ENCODE assay signal across 24 cellular contexts in the genomic region with DNA sequence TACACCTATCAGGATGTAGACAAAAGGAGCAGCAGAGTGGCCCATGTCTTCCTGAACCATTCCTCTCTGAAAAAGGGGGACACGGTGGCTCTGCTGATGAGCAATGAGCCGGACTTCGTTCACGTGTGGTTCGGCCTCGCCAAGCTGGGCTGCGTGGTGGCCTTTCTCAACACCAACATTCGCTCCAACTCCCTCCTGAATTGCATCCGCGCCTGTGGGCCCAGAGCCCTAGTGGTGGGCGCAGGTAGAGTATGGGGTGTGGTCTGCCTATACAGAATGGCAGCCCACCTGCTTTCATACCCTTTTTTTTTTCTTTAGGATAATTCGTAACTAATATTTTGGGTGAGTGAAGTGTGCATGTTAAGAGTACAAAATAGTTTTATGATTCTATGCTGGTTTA. TPM values are rescaled to one million over a fixed set of nuclear protein-coding genes. Genes with fewer than 3 reads are reported as not detected.
A peak's percentile ranks its signal among the peaks of the same experiment; 100 is the strongest.
DNase-seq lines count a peak whose midpoint lies in the region; ATAC-seq, FAIRE-seq and TF ChIP-seq lines count a peak whose summit lies in the region.
"Had no signal": no experiment of that assay in that cellular context is flagged by ENCODE, and none has a peak within 500 bp of the region (broad histone marks: within the 10 kb centered on the region; RNA-seq: fewer than 3 reads in every experiment).

No MANE protein-coding gene starts in this region.

- H3K27me3 Mint-ChIP-seq in WTC11 (ENCODE audit: low read depth), result peaks cover 37% of the 10 kb centered on the region

- CTCF ChIA-PET in WTC11 (lab: Charles Lee), result interaction anchor here (1.4 to 1.8 kb wide), 2 partner anchors 77 to 129 kb away, joined by 3 to 6 read pairs; a partner anchor contains a TSS

- peaks cover 1% of the 10 kb centered on the region for H3K36me3 Mint-ChIP-seq in WTC11
- H3K36me3 Mint-ChIP-seq: activated naive CD8-positive, alpha-beta T cell treated with anti-CD3 and anti-CD28 coated beads, Interleukin-2, amount 10 ng/mL, durations not matched to agents 7 days and 5 days had no signal

- no peaks in the 10 kb centered on the region for H4K20me1 ChIP-seq in keratinocyte (ENCODE audit: control insufficient read depth, extremely low read depth, insufficient read depth, low read length)
- H4K20me1 ChIP-seq: BLaER1 had no signal

- peak overlapping the region; percentile 69 for H3K4me3 Mint-ChIP-seq in WTC11
- H3K4me3 Mint-ChIP-seq: activated naive CD8-positive, alpha-beta T cell treated with anti-CD3 and anti-CD28 coated beads, Interleukin-2, amount 10 ng/mL, durations not matched to agents 7 days and 5 days had no signal

- no peak for FAIRE-seq in keratinocyte (lab: Jason Lieb, UNC)
- FAIRE-seq: GM18507 had no signal

- peak overlapping the region; percentile 52 for H3K4me3 ChIP-seq in cardiac muscle cell
- peak overlapping the region in 1 of 3 experiments; percentile 67 for H3K4me3 ChIP-seq in keratinocyte (ENCODE audit: control insufficient read depth in 2 of 3, extremely low read depth in 1 of 3, insufficient read depth in 2 of 3, low read depth in 1 of 3, low read length in 3 of 3)
- H3K4me3 ChIP-seq: BLaER1, body of pancreas, coronary artery had no signal

- POLR2A ChIA-PET in WTC11 (lab: Charles Lee), result no interaction called here

- peak overlapping the region; percentile 60 for H3K4me2 ChIP-seq in keratinocyte (ENCODE audit: control insufficient read depth, extremely low read depth, insufficient read depth, low read depth, low read length)
- H3K4me2 ChIP-seq: BLaER1 had no signal

- no peaks in the 10 kb centered on the region for H3K9me3 ChIP-seq in cardiac muscle cell (ENCODE audit: low read depth)
- H3K9me3 ChIP-seq in keratinocyte (ENCODE audit: control insufficient read depth, low read depth, low read length), result no peaks in the 10 kb centered on the region
- H3K9me3 ChIP-seq: body of pancreas, neutrophil, suprapubic skin had no signal

- H3K4me1 ChIP-seq in cardiac muscle cell (ENCODE audit: low read depth) (peaks cover 3% of the 10 kb centered on the region), keratinocyte (ENCODE audit: control insufficient read depth, extremely low read depth, insufficient read depth, low read length) (peaks cover 12% of the 10 kb centered on the region)
- H3K4me1 ChIP-seq: BLaER1, body of pancreas had no signal

- H3K79me2 ChIP-seq in keratinocyte (ENCODE audit: control insufficient read depth, insufficient read depth, low read length), result no peaks in the 10 kb centered on the region

- dilution Hi-C loops in keratinocyte (cut with MboI; ENCODE audit: extremely low pct_ligation_motif_present, low sequenced_read_pairs), result no loop called here

- H2AFZ ChIP-seq in keratinocyte (ENCODE audit: control insufficient read depth, low read length), result no peak overlapping the region

- H3K9me1 ChIP-seq in keratinocyte (ENCODE audit: control insufficient read depth, extremely low read depth, insufficient read depth, low read length), result no peaks in the 10 kb centered on the region

- in situ Hi-C loops in G401 (cut with HindIII; ENCODE audit: low sequenced_read_pairs), result no loop called here

- peaks cover 12% of the 10 kb centered on the region for H3K9me3 Mint-ChIP-seq in WTC11

- no peak overlapping the region for H3K27ac Mint-ChIP-seq in WTC11
- H3K27ac Mint-ChIP-seq: activated naive CD8-positive, alpha-beta T cell treated with anti-CD3 and anti-CD28 coated beads, Interleukin-2, amount 10 ng/mL, durations not matched to agents 7 days and 5 days had no signal

- H3K36me3 ChIP-seq in cardiac muscle cell (no peaks in the 10 kb centered on the region), keratinocyte (ENCODE audit: control insufficient read depth in 2 of 2, extremely low read depth in 1 of 2, insufficient read depth in 2 of 2, low read length in 2 of 2) (no peaks in the 10 kb centered on the region)
- H3K36me3 ChIP-seq: BLaER1, neutrophil, suprapubic skin had no signal

- no peak overlapping the region for H3K9ac ChIP-seq in keratinocyte (ENCODE audit: control insufficient read depth, extremely low read depth, insufficient read depth, low read length)
- H3K9ac ChIP-seq: BLaER1 had no signal

- peak; percentile 9 for DNase-seq in ELF-1 (ENCODE audit: low read depth, low spot score)
- peak; percentile 22 for DNase-seq in WTC11 (ENCODE audit: low spot score)
- DNase-seq in cardiac muscle cell (ENCODE audit: low read depth in 1 of 2, low spot score in 1 of 2), result no peak
- no peak for DNase-seq in keratinocyte (ENCODE audit: low read depth, low spot score)
- DNase-seq in MV-4-11 (lab: John Stamatoyannopoulos, UW), result no peak
- DNase-seq in G401 (ENCODE audit: low spot score), result no peak
- no peak for DNase-seq in GM20000 (ENCODE audit: low spot score)
- DNase-seq in midbrain (lab: John Stamatoyannopoulos, UW), result no peak
- DNase-seq: activated CD4-positive, alpha-beta T cell treated with anti-CD3 and anti-CD28 coated beads for 48 hours; activated naive CD8-positive, alpha-beta T cell treated with anti-CD3 and anti-CD28 coated beads, Interleukin-2, amount 10 ng/mL, durations not matched to agents 7 days and 5 days; body of pancreas; KBM-7; NCI-H2171; NCI-H69; retina; SHP77; stimulated activated CD4-positive, alpha-beta T cell treated with anti-CD3 and anti-CD28 coated beads, Interleukin-15, amount 100 ng/mL, for 24 hours had no signal

- peak; percentile 39 for ATAC-seq in WTC11
- ATAC-seq: body of pancreas had no signal

- TF ChIP-seq CTCF in WTC11 (IDR thresholded peaks at IDR 0.05) (no peak), cardiac muscle cell (IDR thresholded peaks at IDR 0.05; ENCODE audit: low read depth, low read length) (no peak), keratinocyte (optimal IDR thresholded peaks at IDR 0.05 in 1 of 3, IDR thresholded peaks at IDR 0.05 in 1 of 3, conservative IDR thresholded peaks at IDR 0.05 in 1 of 3; ENCODE audit: extremely low read depth in 1 of 3, insufficient read depth in 2 of 3, low read length in 3 of 3) (no peak), GM20000 (IDR thresholded peaks at IDR 0.05; ENCODE audit: extremely low read depth, missing control alignments) (no peak)

- no peak overlapping the region for H3K27ac ChIP-seq in cardiac muscle cell
- no peak overlapping the region for H3K27ac ChIP-seq in keratinocyte (ENCODE audit: control insufficient read depth, insufficient read depth, low read length)
- H3K27ac ChIP-seq: BLaER1, body of pancreas, coronary artery, neutrophil, suprapubic skin had no signal

- peaks cover 19% of the 10 kb centered on the region for H3K4me1 Mint-ChIP-seq in WTC11

- H3K27me3 ChIP-seq in cardiac muscle cell (no peaks in the 10 kb centered on the region), keratinocyte (ENCODE audit: control insufficient read depth, extremely low read depth, insufficient read depth, low read length) (peaks cover 10% of the 10 kb centered on the region)
- H3K27me3 ChIP-seq: BLaER1, body of pancreas had no signal

TF ChIP-seq in WTC11, 78 proteins besides CTCF, POLR2A, EP300 and RAD21 (continues in another document):
- TF ChIP-seq, protein P1, sequence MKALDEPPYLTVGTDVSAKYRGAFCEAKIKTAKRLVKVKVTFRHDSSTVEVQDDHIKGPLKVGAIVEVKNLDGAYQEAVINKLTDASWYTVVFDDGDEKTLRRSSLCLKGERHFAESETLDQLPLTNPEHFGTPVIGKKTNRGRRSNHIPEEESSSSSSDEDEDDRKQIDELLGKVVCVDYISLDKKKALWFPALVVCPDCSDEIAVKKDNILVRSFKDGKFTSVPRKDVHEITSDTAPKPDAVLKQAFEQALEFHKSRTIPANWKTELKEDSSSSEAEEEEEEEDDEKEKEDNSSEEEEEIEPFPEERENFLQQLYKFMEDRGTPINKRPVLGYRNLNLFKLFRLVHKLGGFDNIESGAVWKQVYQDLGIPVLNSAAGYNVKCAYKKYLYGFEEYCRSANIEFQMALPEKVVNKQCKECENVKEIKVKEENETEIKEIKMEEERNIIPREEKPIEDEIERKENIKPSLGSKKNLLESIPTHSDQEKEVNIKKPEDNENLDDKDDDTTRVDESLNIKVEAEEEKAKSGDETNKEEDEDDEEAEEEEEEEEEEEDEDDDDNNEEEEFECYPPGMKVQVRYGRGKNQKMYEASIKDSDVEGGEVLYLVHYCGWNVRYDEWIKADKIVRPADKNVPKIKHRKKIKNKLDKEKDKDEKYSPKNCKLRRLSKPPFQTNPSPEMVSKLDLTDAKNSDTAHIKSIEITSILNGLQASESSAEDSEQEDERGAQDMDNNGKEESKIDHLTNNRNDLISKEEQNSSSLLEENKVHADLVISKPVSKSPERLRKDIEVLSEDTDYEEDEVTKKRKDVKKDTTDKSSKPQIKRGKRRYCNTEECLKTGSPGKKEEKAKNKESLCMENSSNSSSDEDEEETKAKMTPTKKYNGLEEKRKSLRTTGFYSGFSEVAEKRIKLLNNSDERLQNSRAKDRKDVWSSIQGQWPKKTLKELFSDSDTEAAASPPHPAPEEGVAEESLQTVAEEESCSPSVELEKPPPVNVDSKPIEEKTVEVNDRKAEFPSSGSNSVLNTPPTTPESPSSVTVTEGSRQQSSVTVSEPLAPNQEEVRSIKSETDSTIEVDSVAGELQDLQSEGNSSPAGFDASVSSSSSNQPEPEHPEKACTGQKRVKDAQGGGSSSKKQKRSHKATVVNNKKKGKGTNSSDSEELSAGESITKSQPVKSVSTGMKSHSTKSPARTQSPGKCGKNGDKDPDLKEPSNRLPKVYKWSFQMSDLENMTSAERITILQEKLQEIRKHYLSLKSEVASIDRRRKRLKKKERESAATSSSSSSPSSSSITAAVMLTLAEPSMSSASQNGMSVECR (CRISPR knock-in tag; IDR thresholded peaks at IDR 0.05; ENCODE audit: borderline replicate concordance), result no peak
- TF ChIP-seq, protein P2, sequence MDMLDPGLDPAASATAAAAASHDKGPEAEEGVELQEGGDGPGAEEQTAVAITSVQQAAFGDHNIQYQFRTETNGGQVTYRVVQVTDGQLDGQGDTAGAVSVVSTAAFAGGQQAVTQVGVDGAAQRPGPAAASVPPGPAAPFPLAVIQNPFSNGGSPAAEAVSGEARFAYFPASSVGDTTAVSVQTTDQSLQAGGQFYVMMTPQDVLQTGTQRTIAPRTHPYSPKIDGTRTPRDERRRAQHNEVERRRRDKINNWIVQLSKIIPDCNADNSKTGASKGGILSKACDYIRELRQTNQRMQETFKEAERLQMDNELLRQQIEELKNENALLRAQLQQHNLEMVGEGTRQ (CRISPR knock-in tag; IDR thresholded peaks at IDR 0.05), result no peak

RNA-seq across cellular contexts. Expression of a gene that starts 1.1 kb away (rescaled TPM):
- total RNA-seq in WTC11 (2021) (3.6 to 4.0 TPM (median 3.9 TPM) in 3 replicates), cardiac muscle cell (41.3 and 64.0 TPM in 2 replicates)
- polyA plus RNA-seq in cardiac muscle cell (53.8 and 91.0 TPM in 2 replicates), keratinocyte (0.52 to 1.1 TPM (median 0.80 TPM) in 3 replicates)
- polyA plus RNA-seq in keratinocyte (2011; ENCODE audit: low read depth), result 0.10 TPM
- polyA plus RNA-seq in keratinocyte (2011; cell fraction: cytosol; rRNA removed), result 0.14 and 0.29 TPM in 2 replicates
- 1.1 and 2.0 TPM in 2 replicates for polyA plus RNA-seq in keratinocyte (2011; cell fraction: nucleus; rRNA removed)
- polyA plus RNA-seq in keratinocyte (2012; ENCODE audit: low replicate concordance), result 0.13 and 0.94 TPM in 2 replicates
- 0.33 to 0.54 TPM (median 0.39 TPM) in 3 replicates for polyA minus RNA-seq in keratinocyte
- not detected for polyA minus RNA-seq in keratinocyte (2011; cell fraction: cytosol; rRNA and poly(A)+ RNA removed)
- 1.2 and 2.2 TPM in 2 replicates for polyA minus RNA-seq in keratinocyte (2011; cell fraction: nucleus; rRNA and poly(A)+ RNA removed)
- not detected in 2 replicates for total RNA-seq in G401 (2014; rRNA removed; shearing (Covaris generic))
- total RNA-seq: A673; activated naive CD8-positive, alpha-beta T cell treated with anti-CD3 and anti-CD28 coated beads, Interleukin-2, amount 10 ng/mL, durations not matched to agents 7 days and 5 days; mononuclear cell had no signal

Comparison
In these comparisons a context has a peak if more than half of its experiments do, and no peak if none do; other contexts are left out.
1. DNase-seq: peak in ELF-1 (single experiment) and WTC11 (single experiment); none in cardiac muscle cell (0 of 2), keratinocyte (single experiment), MV-4-11 (single experiment), G401 (single experiment), GM20000 (single experiment) and midbrain (single experiment).